1 cellular context compared by ENCODE assay signal in genomic region chr1:195574511-195574910, GRCh38.
TF ChIP-seq lines count a peak whose summit lies in the region.

No MANE protein-coding gene starts in this region.

TF ChIP-seq in K562, 482 proteins besides CTCF, POLR2A, EP300 and RAD21 (continued from another document):
- TF ChIP-seq C11orf30 (IDR thresholded peaks at IDR 0.05; ENCODE audit: low read depth) (0 out of 2 replicates have a peak, but pooled peaks have one; percentile 41), MAFG (tag; conservative IDR thresholded peaks at IDR 0.05) (0 out of 2 replicates have a peak, but pooled peaks have one; percentile 35), YY1 (IDR thresholded peaks at IDR 0.05; ENCODE audit: borderline replicate concordance in 1 of 3, control insufficient read depth in 1 of 3, extremely low read depth in 1 of 3, insufficient read depth in 3 of 3, insufficient read length in 1 of 3, insufficient replicate concordance in 2 of 3, low read depth in 1 of 3, low read length in 2 of 3) (no peak), ZNF512 (tag; IDR thresholded peaks at IDR 0.05) (no peak), NFE2 (IDR thresholded peaks at IDR 0.05; ENCODE audit: low read depth) (no peak), SLC30A9 (CRISPR knock-in tag; IDR thresholded peaks at IDR 0.05) (no peak)
TF ChIP-seq in K562: peak in this region for 5.
